In the genomic region with DNA sequence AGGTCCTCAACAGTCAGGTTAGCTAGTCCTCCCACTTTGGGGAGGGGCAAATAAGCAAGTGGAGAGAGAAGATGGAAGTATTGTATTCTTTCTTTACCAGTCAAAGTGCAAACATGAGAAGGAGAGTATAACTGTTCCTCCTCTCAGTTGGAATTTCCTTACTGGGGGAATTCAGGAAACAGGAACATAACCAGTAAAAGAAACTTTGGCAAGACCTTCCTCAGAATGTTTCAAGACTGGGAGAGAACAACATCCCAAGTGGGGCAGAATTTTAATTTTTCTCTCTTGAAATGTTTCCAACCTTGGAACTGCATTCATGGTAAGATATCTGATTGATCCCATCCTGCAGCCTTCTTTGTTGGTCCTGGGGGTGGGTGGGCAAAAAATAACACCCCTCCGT, we compare ENCODE assay signal across 1 cellular context.
TF ChIP-seq lines count a peak whose summit lies in the region.

No MANE protein-coding gene starts in this region.

TF ChIP-seq in HepG2, 621 proteins besides CTCF, POLR2A, EP300 and RAD21 (continued from another document):
- TF ChIP-seq, protein P1, sequence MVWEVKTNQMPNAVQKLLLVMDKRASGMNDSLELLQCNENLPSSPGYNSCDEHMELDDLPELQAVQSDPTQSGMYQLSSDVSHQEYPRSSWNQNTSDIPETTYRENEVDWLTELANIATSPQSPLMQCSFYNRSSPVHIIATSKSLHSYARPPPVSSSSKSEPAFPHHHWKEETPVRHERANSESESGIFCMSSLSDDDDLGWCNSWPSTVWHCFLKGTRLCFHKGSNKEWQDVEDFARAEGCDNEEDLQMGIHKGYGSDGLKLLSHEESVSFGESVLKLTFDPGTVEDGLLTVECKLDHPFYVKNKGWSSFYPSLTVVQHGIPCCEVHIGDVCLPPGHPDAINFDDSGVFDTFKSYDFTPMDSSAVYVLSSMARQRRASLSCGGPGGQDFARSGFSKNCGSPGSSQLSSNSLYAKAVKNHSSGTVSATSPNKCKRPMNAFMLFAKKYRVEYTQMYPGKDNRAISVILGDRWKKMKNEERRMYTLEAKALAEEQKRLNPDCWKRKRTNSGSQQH (CRISPR knock-in tag; IDR thresholded peaks at IDR 0.05; ENCODE audit: low read depth), result no peak
- TF ChIP-seq NPAS2 (CRISPR knock-in tag; IDR thresholded peaks at IDR 0.05; ENCODE audit: borderline replicate concordance), result no peak
- no peak for TF ChIP-seq KAT8 (CRISPR knock-in tag; IDR thresholded peaks at IDR 0.05)
- TF ChIP-seq HOXA7 (CRISPR knock-in tag; IDR thresholded peaks at IDR 0.05), result no peak
- no peak for TF ChIP-seq TBP (CRISPR knock-in tag; IDR thresholded peaks at IDR 0.05)
- no peak for TF ChIP-seq NR1H2 (CRISPR knock-in tag; IDR thresholded peaks at IDR 0.05; ENCODE audit: borderline replicate concordance, low read depth)
- TF ChIP-seq TEAD3 (CRISPR knock-in tag; optimal IDR thresholded peaks at IDR 0.05; ENCODE audit: borderline replicate concordance), result no peak
- TF ChIP-seq ZNF143 (CRISPR knock-in tag; IDR thresholded peaks at IDR 0.05), result no peak
- TF ChIP-seq ZNF629 (CRISPR knock-in tag; conservative IDR thresholded peaks at IDR 0.05), result no peak
- TF ChIP-seq SALL2 (CRISPR knock-in tag; IDR thresholded peaks at IDR 0.05), result no peak
- TF ChIP-seq, protein P2, sequence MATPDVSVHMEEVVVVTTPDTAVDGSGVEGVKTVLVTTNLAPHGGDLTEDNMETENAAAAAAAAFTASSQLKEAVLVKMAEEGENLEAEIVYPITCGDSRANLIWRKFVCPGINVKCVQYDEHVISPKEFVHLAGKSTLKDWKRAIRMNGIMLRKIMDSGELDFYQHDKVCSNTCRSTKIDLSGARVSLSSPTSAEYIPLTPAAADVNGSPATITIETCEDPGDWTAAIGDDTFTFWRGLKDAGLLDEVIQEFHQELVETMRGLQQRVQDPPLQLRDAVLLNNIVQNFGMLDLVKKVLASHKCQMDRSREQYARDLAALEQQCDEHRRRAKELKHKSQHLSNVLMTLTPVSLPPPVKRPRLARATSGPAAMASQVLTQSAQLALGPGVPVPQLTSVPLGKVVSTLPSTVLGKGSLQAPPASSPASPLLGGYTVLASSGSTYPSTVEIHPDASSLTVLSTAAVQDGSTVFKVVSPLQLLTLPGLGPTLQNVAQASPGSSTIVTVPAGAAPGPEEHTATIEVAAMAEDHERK (CRISPR knock-in tag; IDR thresholded peaks at IDR 0.05; ENCODE audit: low read depth), result no peak
- TF ChIP-seq, protein P3, sequence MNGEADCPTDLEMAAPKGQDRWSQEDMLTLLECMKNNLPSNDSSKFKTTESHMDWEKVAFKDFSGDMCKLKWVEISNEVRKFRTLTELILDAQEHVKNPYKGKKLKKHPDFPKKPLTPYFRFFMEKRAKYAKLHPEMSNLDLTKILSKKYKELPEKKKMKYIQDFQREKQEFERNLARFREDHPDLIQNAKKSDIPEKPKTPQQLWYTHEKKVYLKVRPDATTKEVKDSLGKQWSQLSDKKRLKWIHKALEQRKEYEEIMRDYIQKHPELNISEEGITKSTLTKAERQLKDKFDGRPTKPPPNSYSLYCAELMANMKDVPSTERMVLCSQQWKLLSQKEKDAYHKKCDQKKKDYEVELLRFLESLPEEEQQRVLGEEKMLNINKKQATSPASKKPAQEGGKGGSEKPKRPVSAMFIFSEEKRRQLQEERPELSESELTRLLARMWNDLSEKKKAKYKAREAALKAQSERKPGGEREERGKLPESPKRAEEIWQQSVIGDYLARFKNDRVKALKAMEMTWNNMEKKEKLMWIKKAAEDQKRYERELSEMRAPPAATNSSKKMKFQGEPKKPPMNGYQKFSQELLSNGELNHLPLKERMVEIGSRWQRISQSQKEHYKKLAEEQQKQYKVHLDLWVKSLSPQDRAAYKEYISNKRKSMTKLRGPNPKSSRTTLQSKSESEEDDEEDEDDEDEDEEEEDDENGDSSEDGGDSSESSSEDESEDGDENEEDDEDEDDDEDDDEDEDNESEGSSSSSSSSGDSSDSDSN (CRISPR knock-in tag; IDR thresholded peaks at IDR 0.05), result no peak
- no peak for TF ChIP-seq RCOR2 (CRISPR knock-in tag; IDR thresholded peaks at IDR 0.05)
- no peak for TF ChIP-seq SIN3A (IDR thresholded peaks at IDR 0.05; ENCODE audit: borderline replicate concordance, low read depth, low read length)
- TF ChIP-seq CHD2 (IDR thresholded peaks at IDR 0.05; ENCODE audit: low read depth, low read length), result no peak
- TF ChIP-seq ATF7 (IDR thresholded peaks at IDR 0.05), result no peak
- no peak for TF ChIP-seq ATF7 (CRISPR knock-in tag; IDR thresholded peaks at IDR 0.05)
- TF ChIP-seq ZNF724P (CRISPR knock-in tag; IDR thresholded peaks at IDR 0.05; ENCODE audit: borderline replicate concordance), result no peak
- TF ChIP-seq HMG20B (CRISPR knock-in tag; conservative IDR thresholded peaks at IDR 0.05), result no peak
